ENCODE assay signal across 1 cellular context in the genomic region with DNA sequence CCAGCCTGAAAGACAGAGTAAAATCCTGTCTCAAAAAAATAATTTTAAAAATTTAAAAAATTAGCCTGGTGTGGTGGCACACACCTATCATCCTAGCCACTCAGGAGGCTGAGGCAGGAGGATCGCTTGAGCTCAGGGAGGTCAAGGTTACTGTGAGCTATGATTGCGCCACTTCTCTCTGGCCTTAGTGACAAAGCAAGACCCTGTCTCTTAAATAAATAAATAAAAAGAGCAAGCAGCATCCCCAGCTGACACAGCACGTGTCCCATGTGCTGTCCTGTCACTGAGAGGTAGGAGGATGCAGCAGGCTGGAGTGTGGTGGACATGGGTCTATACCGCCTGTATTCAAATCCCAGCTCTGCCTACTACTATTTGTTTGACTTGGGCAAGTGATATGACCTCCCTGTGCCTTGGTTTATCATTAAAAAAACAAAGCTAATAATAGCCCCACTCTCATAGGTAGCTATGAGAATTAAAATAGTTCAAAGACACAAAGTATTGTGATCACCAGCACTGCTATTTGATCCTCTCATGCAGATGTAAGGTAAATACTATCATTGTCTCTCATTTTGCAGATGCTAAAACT.
TF ChIP-seq lines count a peak whose summit lies in the region.

No MANE protein-coding gene starts in this region.

TF ChIP-seq in H1, 55 proteins besides CTCF, POLR2A, EP300 and RAD21:
- TF ChIP-seq CEBPB (IDR thresholded peaks at IDR 0.05; ENCODE audit: low read depth, low read length), result peak; percentile 24; the same call in 1 of the 2 replicates
- no peak for TF ChIP-seq ASH2L (IDR thresholded peaks at IDR 0.05; ENCODE audit: low read length)
